Comparison of ENCODE assay signal across 8 cellular contexts in the genomic region with DNA sequence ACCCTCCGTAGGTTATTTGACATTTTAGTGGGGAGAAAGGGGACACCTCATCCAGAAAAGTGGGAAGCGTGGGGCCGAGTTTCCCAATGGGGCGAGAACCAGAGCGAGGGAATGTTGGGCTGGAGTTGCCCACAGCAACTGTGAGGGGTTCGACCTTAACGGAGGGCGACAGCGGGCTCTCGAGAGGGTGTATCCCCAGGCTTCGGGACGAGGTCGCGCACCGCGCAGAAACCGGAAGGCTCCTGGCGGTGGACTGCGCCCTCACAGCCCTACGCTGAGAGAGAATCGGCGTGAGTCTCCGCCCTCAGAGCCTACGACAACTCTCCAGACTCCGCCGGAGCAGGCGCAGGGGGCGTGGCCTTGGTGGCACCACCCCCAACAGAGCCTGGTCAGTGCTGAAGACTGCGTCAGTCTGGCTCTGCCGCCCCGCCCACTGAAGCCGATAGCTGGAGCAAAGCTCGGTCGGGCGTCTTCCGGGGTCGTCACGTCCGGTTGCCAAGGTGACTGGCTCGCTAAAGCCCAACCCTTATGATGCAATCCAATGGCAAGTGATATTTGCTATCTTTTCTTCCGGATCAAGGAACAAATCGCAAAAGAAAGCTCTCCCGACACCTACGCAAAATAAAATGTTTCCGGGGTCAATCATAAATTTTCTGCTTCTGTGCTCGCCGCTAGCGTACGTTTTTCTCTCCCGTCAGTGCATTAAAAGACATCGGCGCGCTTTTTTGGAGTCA. TPM values are rescaled to one million over a fixed set of nuclear protein-coding genes. Genes with fewer than 3 reads are reported as not detected.
DNase-seq lines count a peak whose midpoint lies in the region; ATAC-seq and TF ChIP-seq lines count a peak whose summit lies in the region.

TSS of gene LRIF1 (minus strand) at position 257 of the 734 bp plus-strand sequence. CDS start at position 23, 234 bp downstream.

- H3K27ac Mint-ChIP-seq in activated naive CD8-positive, alpha-beta T cell, result peak within 1 kb of the TSS; percentile 89
- peak within 1 kb of the TSS; percentile 96 for H3K27ac Mint-ChIP-seq in glutamatergic neuron (ENCODE audit: unreplicated experiment)

- peaks cover 31% of the 10 kb centered on the region for H3K9me3 Mint-ChIP-seq in activated naive CD8-positive, alpha-beta T cell (ENCODE audit: low read depth)
- peaks cover 13% of the 10 kb centered on the region for H3K9me3 Mint-ChIP-seq in glutamatergic neuron (ENCODE audit: unreplicated experiment)

- H3K27ac ChIP-seq in osteoblast (ENCODE audit: low read depth, low read length), result peak within 1 kb of the TSS; percentile 99
- peak within 1 kb of the TSS; percentile 92 to 94 for H3K27ac ChIP-seq in thoracic aorta

- peak within 1 kb of the TSS; percentile 94 for H3K4me2 ChIP-seq in osteoblast (ENCODE audit: insufficient read depth, low read length)

- CTCF ChIA-PET in GM10248 (lab: Yijun Ruan, JAX), result interaction anchor here (0.9 to 2.7 kb wide), 5 partner anchors 11 to 66 kb away, joined by 3 to 16 read pairs (median 4); no protein-coding TSS in a partner anchor

- H3K4me1 ChIP-seq in osteoblast (ENCODE audit: insufficient read depth, low read length) (peaks cover 8% of the 10 kb centered on the region), thoracic aorta (ENCODE audit: control insufficient read depth in 1 of 2, low read depth in 2 of 2) (peaks cover 0 to 3% of the 10 kb centered on the region in 2 donors)

- H2AFZ ChIP-seq in osteoblast (ENCODE audit: low read length), result peak within 1 kb of the TSS; percentile 99

- DNase-seq in GM10248 (ENCODE audit: extremely low spot score) (peak; percentile 98), NCI-H1092 treated with DMSO at 0.1 percent for 48 hours (lab: John Stamatoyannopoulos, UW) (peak; percentile 97), SKM-1 treated with dmso at 0.1 percent for 144 hours (lab: John Stamatoyannopoulos, UW; ENCODE audit: unreplicated experiment) (peak; percentile 98), glutamatergic neuron (peak; percentile 100), osteoblast (ENCODE audit: insufficient read length, low spot score, missing footprints) (peak; percentile 95), thoracic aorta (ENCODE audit: low spot score) (peak; percentile 93)

- peak within 1 kb of the TSS; percentile 96 for H3K4me3 ChIP-seq in osteoblast (ENCODE audit: insufficient read depth, low read length)
- peak within 1 kb of the TSS; percentile 92 for H3K4me3 ChIP-seq in thoracic aorta

- no peaks in the 10 kb centered on the region for H3K27me3 ChIP-seq in osteoblast (ENCODE audit: insufficient read depth, low read length)
- no peaks in the 10 kb centered on the region for H3K27me3 ChIP-seq in thoracic aorta (replicated peaks; ENCODE audit: insufficient read depth)

- POLR2A ChIA-PET in GM10248 (lab: Yijun Ruan, JAX), result interaction anchor here (0.5 to 0.6 kb wide), 3 partner anchors 10 to 90 kb away, joined by 3 to 4 read pairs (median 3); no protein-coding TSS in a partner anchor

- ATAC-seq in HG02571 (IDR thresholded peaks at IDR 0.05; ENCODE audit: unreplicated experiment) (peak; percentile 95), thoracic aorta (ENCODE audit: insufficient number of reproducible peaks, low FRiP score, low read depth) (peak; percentile 98)

- H3K36me3 ChIP-seq in osteoblast (ENCODE audit: insufficient read depth, low read length), result no peaks in the 10 kb centered on the region
- no peaks in the 10 kb centered on the region for H3K36me3 ChIP-seq in thoracic aorta

- H3K9me3 ChIP-seq in osteoblast (ENCODE audit: low read depth, low read length), result no peaks in the 10 kb centered on the region
- peaks cover 17% of the 10 kb centered on the region for H3K9me3 ChIP-seq in thoracic aorta

- peak within 1 kb of the TSS; percentile 95 for H3K4me3 Mint-ChIP-seq in activated naive CD8-positive, alpha-beta T cell
- peak within 1 kb of the TSS; percentile 95 for H3K4me3 Mint-ChIP-seq in glutamatergic neuron (ENCODE audit: unreplicated experiment)

- H4K20me1 ChIP-seq in osteoblast (ENCODE audit: insufficient read depth, low read length), result peaks cover 2% of the 10 kb centered on the region

- H3K36me3 Mint-ChIP-seq in activated naive CD8-positive, alpha-beta T cell, result peaks cover 27% of the 10 kb centered on the region
- H3K36me3 Mint-ChIP-seq in glutamatergic neuron (ENCODE audit: unreplicated experiment), result peaks cover 11% of the 10 kb centered on the region

- peaks cover 44% of the 10 kb centered on the region for H3K4me1 Mint-ChIP-seq in activated naive CD8-positive, alpha-beta T cell (ENCODE audit: low read depth)
- peaks cover 4% of the 10 kb centered on the region for H3K4me1 Mint-ChIP-seq in glutamatergic neuron (ENCODE audit: low read depth, unreplicated experiment)

- H3K79me2 ChIP-seq in osteoblast (ENCODE audit: insufficient read depth, low read length), result peaks cover 35% of the 10 kb centered on the region

- TF ChIP-seq CTCF in GM10248 (IDR thresholded peaks at IDR 0.05; ENCODE audit: control extremely low read depth, extremely low read depth, low read depth, missing control alignments) (peak; percentile 15), glutamatergic neuron (IDR thresholded peaks at IDR 0.05; ENCODE audit: partially characterized antibody, unreplicated experiment) (peak; percentile 65), osteoblast (IDR thresholded peaks at IDR 0.05; ENCODE audit: extremely low read depth, low read depth, low read length) (peak; percentile 39), thoracic aorta (IDR thresholded peaks at IDR 0.05) (peak; percentile 48)

- peaks cover 9% of the 10 kb centered on the region for H3K27me3 Mint-ChIP-seq in activated naive CD8-positive, alpha-beta T cell
- H3K27me3 Mint-ChIP-seq in glutamatergic neuron (ENCODE audit: unreplicated experiment), result peaks cover 14% of the 10 kb centered on the region

RNA-seq across cellular contexts. Expression of gene LRIF1, which starts in this region (rescaled TPM):
- total RNA-seq in glutamatergic neuron (ENCODE audit: unreplicated experiment) (21.1 TPM), osteoblast (10.5 and 13.6 TPM in 2 replicates), thoracic aorta (1 to 10 TPM; 3.0 TPM)

Comparison
In these comparisons a context has a peak if more than half of its experiments do, and no peak if none do; other contexts are left out.
1. Peak in every context shown above with its lines: DNase-seq, ATAC-seq, H3K4me3 ChIP-seq and H3K27ac ChIP-seq.
2. CTCF ChIP-seq: peak in every context shown above with its lines; median percentile 65 in glutamatergic neuron; 48 in thoracic aorta; 39 in osteoblast; 15 in GM10248.